8 cellular contexts compared by ENCODE assay signal in the genomic region with DNA sequence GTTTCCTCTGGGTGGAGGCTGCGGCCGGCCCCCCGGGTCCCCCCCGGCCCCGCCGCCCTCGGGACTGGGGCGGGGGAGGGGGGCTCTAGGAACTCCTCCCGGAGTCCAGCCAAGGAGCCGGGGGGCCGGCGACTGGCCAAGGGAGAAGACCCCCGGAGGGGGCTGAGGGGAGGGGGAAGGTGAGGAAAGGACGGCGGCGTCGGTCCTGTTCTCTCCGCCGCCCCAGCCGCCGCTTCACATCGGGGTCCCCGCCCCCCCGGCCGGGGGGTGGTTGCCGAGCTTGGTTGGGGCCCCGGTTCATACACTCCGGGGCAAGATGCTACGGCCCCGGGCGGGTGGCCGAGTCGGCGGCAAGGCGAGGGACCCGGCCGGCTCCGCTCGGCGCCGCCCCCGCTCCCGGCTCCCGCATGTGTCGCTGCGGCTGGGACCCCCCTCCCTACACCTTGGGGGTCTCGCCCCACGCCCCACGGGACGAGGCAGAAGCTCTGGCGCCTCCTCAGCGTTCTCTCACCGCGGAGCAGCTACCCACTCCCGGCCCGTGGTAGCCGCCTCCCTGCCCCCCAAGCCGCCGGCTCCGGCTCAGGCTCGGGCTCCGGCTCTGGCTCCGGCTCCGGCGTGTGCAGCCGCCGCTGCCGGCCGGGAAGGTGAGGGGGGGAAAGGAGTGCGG. TPM values are rescaled to one million over a fixed set of nuclear protein-coding genes. Genes with fewer than 3 reads are reported as not detected.
DNase-seq lines count a peak whose midpoint lies in the region; ATAC-seq, FAIRE-seq and TF ChIP-seq lines count a peak whose summit lies in the region.

No MANE protein-coding gene starts in this region.

- peaks cover 54% of the 10 kb centered on the region for H3K36me3 Mint-ChIP-seq in activated CD4-positive, alpha-beta memory T cell treated with anti-CD3 and anti-CD28 coated beads, Interleukin-2, amount 10 ng/mL, durations not matched to agents 7 days and 5 days (ENCODE audit: low read depth)

- no peaks in the 10 kb centered on the region for H3K9me3 Mint-ChIP-seq in activated CD4-positive, alpha-beta memory T cell treated with anti-CD3 and anti-CD28 coated beads, Interleukin-2, amount 10 ng/mL, durations not matched to agents 7 days and 5 days

- peaks cover 56% of the 10 kb centered on the region for H3K4me1 Mint-ChIP-seq in activated CD4-positive, alpha-beta memory T cell treated with anti-CD3 and anti-CD28 coated beads, Interleukin-2, amount 10 ng/mL, durations not matched to agents 7 days and 5 days

- H3K27ac ChIP-seq in parathyroid adenoma, result peak overlapping the region; percentile 83

- peak overlapping the region; percentile 68 for H3K4me2 ChIP-seq in parathyroid adenoma (ENCODE audit: low read length)

- peak overlapping the region; percentile 46 for H3K9ac ChIP-seq in parathyroid adenoma

- ATAC-seq in GM19324 (IDR thresholded peaks at IDR 0.05; ENCODE audit: low FRiP score, unreplicated experiment) (peak; percentile 6), HG03378 (IDR thresholded peaks at IDR 0.05; ENCODE audit: unreplicated experiment) (peak; percentile 3)

- H3K79me2 ChIP-seq in parathyroid adenoma, result peaks cover 19% of the 10 kb centered on the region

- FAIRE-seq in D721Med (lab: Jason Lieb, UNC), result no peak

- H3K4me3 ChIP-seq in fibroblast of the aortic adventitia (ENCODE audit: low read depth, low read length), result peak overlapping the region; percentile 95
- H3K4me3 ChIP-seq in parathyroid adenoma (ENCODE audit: low read depth, low read length), result peak overlapping the region; percentile 71

- DNase-seq in AG08396 (ENCODE audit: low spot score) (peak; percentile 41), fibroblast of the aortic adventitia (ENCODE audit: low read depth) (no peak), D721Med (ENCODE audit: insufficient read length, low spot score) (no peak), NCI-H345 (lab: John Stamatoyannopoulos, UW) (no peak)
- DNase-seq in activated CD4-positive, alpha-beta memory T cell treated with anti-CD3 and anti-CD28 coated beads, Interleukin-2, amount 10 ng/mL, durations not matched to agents 7 days and 5 days, result peak; percentile 44

- TF ChIP-seq CTCF in fibroblast of the aortic adventitia (IDR thresholded peaks at IDR 0.05; ENCODE audit: insufficient read depth, low read length) (no peak), parathyroid adenoma (IDR thresholded peaks at IDR 0.05) (no peak), D721Med (IDR thresholded peaks at IDR 0.05; ENCODE audit: insufficient read depth, missing control alignments) (no peak)

- no peaks in the 10 kb centered on the region for H3K9me3 ChIP-seq in parathyroid adenoma (ENCODE audit: control insufficient read depth, low read length)

- H3K27me3 ChIP-seq in parathyroid adenoma (ENCODE audit: control insufficient read depth, insufficient read depth, low read length), result no peaks in the 10 kb centered on the region

- no peaks in the 10 kb centered on the region for H3K27me3 Mint-ChIP-seq in activated CD4-positive, alpha-beta memory T cell treated with anti-CD3 and anti-CD28 coated beads, Interleukin-2, amount 10 ng/mL, durations not matched to agents 7 days and 5 days

- H3K4me1 ChIP-seq in parathyroid adenoma, result peaks cover 4% of the 10 kb centered on the region

- H2AFZ ChIP-seq in parathyroid adenoma, result peak overlapping the region; percentile 91

- CTCF ChIA-PET in activated CD4-positive, alpha-beta memory T cell treated with anti-CD3 and anti-CD28 coated beads, Interleukin-2, amount 10 ng/mL, durations not matched to agents 7 days and 5 days (lab: Charles Lee), result interaction anchor here (0.9 to 3.7 kb wide), 9 partner anchors 10 to 127 kb away, joined by 3 to 33 read pairs (median 6); no protein-coding TSS in a partner anchor

- POLR2A ChIA-PET in activated CD4-positive, alpha-beta memory T cell treated with anti-CD3 and anti-CD28 coated beads, Interleukin-2, amount 10 ng/mL, durations not matched to agents 7 days and 5 days (lab: Charles Lee), result interaction anchor here (0.9 to 9.0 kb wide), 30 partner anchors 10 to 954 kb away, joined by 3 to 266 read pairs (median 8); a partner anchor contains a TSS

- no peaks in the 10 kb centered on the region for H3K36me3 ChIP-seq in parathyroid adenoma (ENCODE audit: control insufficient read depth, insufficient read depth, low read length)

- peak overlapping the region; percentile 97 for H3K27ac Mint-ChIP-seq in activated CD4-positive, alpha-beta memory T cell treated with anti-CD3 and anti-CD28 coated beads, Interleukin-2, amount 10 ng/mL, durations not matched to agents 7 days and 5 days

- H3K4me3 Mint-ChIP-seq in activated CD4-positive, alpha-beta memory T cell treated with anti-CD3 and anti-CD28 coated beads, Interleukin-2, amount 10 ng/mL, durations not matched to agents 7 days and 5 days, result peak overlapping the region; percentile 86

RNA-seq across cellular contexts. Expression of a gene that starts 0.5 kb away (rescaled TPM):
- 10 to 100 TPM; 59.8 to 66.8 TPM for total RNA-seq in activated CD4-positive, alpha-beta memory T cell treated with anti-CD3 and anti-CD28 coated beads, Interleukin-2, amount 10 ng/mL, durations not matched to agents 7 days and 5 days
- 59.7 and 77.0 TPM in 2 replicates for total RNA-seq in fibroblast of the aortic adventitia (ENCODE audit: low replicate concordance)

Comparison
In these comparisons a context has a peak if more than half of its experiments do, and no peak if none do; other contexts are left out.
1. DNase-seq: peak in AG08396 (single experiment) and activated CD4-positive, alpha-beta memory T cell treated with anti-CD3 and anti-CD28 coated beads, Interleukin-2, amount 10 ng/mL, durations not matched to agents 7 days and 5 days (single experiment); none in fibroblast of the aortic adventitia (single experiment), D721Med (single experiment) and NCI-H345 (single experiment).